ENCODE assay signal across 1 cellular context in the genomic region with DNA sequence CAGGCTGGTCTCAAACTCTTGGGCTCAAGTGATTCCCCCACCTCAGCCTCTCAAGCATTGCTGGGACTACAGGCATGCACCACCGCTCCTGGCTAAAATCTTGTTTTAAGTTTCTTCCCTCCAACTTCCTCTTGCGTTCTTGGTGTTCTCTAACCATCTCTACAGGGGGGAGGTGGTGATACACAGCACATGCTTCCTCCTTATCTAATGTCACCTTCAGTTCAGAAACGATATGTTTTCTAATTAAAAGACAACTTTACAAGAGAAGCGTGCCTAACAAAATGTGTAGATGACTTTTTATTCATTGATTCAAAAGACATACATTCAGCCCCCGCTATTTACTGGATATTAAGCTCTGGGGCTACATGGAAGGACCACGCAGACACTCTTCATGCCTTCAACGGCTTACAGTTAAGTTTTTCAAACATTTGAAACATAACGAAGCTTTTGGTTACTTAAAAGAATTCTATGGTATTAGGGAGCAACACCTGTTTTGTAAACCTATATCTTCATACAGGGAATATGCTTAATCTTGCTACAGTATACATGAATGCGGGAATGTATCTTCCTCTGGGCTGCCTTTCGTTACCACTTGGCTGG.
TF ChIP-seq lines count a peak whose summit lies in the region.

No MANE protein-coding gene starts in this region.

TF ChIP-seq in GM12878, 131 proteins besides CTCF, POLR2A, EP300 and RAD21 (continued from another document):
- TF ChIP-seq SPI1 (IDR thresholded peaks at IDR 0.05; ENCODE audit: borderline replicate concordance, insufficient read depth, low read depth, low read length): peak; percentile 72; the same call in 1 of the 2 replicates
- TF ChIP-seq JUND (IDR thresholded peaks at IDR 0.05; ENCODE audit: low read depth, low read length): no peak
- no peak for TF ChIP-seq NR2F1 (conservative IDR thresholded peaks at IDR 0.05)
- no peak for TF ChIP-seq BRCA1 (IDR thresholded peaks at IDR 0.05; ENCODE audit: low read depth, low read length)
- TF ChIP-seq, protein P1, sequence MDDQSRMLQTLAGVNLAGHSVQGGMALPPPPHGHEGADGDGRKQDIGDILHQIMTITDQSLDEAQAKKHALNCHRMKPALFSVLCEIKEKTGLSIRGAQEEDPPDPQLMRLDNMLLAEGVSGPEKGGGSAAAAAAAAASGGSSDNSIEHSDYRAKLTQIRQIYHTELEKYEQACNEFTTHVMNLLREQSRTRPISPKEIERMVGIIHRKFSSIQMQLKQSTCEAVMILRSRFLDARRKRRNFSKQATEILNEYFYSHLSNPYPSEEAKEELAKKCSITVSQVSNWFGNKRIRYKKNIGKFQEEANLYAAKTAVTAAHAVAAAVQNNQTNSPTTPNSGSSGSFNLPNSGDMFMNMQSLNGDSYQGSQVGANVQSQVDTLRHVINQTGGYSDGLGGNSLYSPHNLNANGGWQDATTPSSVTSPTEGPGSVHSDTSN (IDR thresholded peaks at IDR 0.05; ENCODE audit: insufficient replicate concordance, low read depth, low read length): no peak
- TF ChIP-seq, protein P2, sequence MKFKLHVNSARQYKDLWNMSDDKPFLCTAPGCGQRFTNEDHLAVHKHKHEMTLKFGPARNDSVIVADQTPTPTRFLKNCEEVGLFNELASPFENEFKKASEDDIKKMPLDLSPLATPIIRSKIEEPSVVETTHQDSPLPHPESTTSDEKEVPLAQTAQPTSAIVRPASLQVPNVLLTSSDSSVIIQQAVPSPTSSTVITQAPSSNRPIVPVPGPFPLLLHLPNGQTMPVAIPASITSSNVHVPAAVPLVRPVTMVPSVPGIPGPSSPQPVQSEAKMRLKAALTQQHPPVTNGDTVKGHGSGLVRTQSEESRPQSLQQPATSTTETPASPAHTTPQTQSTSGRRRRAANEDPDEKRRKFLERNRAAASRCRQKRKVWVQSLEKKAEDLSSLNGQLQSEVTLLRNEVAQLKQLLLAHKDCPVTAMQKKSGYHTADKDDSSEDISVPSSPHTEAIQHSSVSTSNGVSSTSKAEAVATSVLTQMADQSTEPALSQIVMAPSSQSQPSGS (IDR thresholded peaks at IDR 0.05; ENCODE audit: low read length): 0 out of 2 replicates have a peak, but pooled peaks have one; percentile 16
- TF ChIP-seq, protein P3, sequence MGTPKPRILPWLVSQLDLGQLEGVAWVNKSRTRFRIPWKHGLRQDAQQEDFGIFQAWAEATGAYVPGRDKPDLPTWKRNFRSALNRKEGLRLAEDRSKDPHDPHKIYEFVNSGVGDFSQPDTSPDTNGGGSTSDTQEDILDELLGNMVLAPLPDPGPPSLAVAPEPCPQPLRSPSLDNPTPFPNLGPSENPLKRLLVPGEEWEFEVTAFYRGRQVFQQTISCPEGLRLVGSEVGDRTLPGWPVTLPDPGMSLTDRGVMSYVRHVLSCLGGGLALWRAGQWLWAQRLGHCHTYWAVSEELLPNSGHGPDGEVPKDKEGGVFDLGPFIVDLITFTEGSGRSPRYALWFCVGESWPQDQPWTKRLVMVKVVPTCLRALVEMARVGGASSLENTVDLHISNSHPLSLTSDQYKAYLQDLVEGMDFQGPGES (IDR thresholded peaks at IDR 0.05): no peak
- TF ChIP-seq, protein P4, sequence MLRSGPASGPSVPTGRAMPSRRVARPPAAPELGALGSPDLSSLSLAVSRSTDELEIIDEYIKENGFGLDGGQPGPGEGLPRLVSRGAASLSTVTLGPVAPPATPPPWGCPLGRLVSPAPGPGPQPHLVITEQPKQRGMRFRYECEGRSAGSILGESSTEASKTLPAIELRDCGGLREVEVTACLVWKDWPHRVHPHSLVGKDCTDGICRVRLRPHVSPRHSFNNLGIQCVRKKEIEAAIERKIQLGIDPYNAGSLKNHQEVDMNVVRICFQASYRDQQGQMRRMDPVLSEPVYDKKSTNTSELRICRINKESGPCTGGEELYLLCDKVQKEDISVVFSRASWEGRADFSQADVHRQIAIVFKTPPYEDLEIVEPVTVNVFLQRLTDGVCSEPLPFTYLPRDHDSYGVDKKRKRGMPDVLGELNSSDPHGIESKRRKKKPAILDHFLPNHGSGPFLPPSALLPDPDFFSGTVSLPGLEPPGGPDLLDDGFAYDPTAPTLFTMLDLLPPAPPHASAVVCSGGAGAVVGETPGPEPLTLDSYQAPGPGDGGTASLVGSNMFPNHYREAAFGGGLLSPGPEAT (IDR thresholded peaks at IDR 0.05; ENCODE audit: low read depth): 0 out of 2 replicates have a peak, but pooled peaks have one; percentile 14
